In the genomic region with DNA sequence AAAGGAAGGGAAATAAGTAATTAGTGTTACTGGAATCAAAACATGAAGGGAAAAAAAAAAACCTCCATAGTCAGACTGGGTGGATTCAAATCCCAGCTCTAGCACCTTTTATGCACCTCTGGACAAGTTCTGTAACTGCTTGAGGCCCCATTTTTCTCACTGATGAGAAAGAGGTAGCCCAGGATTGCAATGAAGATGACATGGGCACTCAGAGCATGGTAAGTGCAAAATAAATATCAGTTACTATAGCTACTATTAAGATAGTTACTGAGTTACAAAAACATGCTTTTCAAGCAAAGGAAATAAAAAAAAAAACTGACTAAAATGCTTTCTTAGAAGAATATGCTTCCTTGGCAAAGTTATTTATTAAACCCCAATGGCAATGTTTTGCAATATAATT, we compare ENCODE assay signal across 14 cellular contexts. TPM values are rescaled to one million over a fixed set of nuclear protein-coding genes. Genes with fewer than 3 reads are reported as not detected.
A peak's percentile ranks its signal among the peaks of the same experiment; 100 is the strongest.
DNase-seq lines count a peak whose midpoint lies in the region; TF ChIP-seq lines count a peak whose summit lies in the region.
"Had no signal": no experiment of that assay in that cellular context is flagged by ENCODE, and none has a peak within 500 bp of the region (broad histone marks: within the 10 kb centered on the region; RNA-seq: fewer than 3 reads in every experiment).

No MANE protein-coding gene starts in this region.

- DNase-seq in Caki2 (ENCODE audit: low read depth), result peak; percentile 12
- DNase-seq in M059J (ENCODE audit: low read depth), result peak; percentile 30
- peak; percentile 17 for DNase-seq in glomerular visceral epithelial cell (ENCODE audit: extremely low spot score)
- peak; percentile 83 for DNase-seq in renal cortical epithelial cell (ENCODE audit: low read depth)
- no peak for DNase-seq in CD14-positive monocyte (ENCODE audit: low spot score)
- no peak for DNase-seq in RKO (ENCODE audit: low spot score)
- no peak for DNase-seq in activated CD4-positive, alpha-beta T cell treated with anti-CD3 and anti-CD28 coated beads for 1 hour
- DNase-seq: COR-L47, DMS79, NCI-H1436, NCI-H2081 treated with DMSO at 0.1 percent for 48 hours, NCI-H345, NCI-H526 treated with DMSO at 0.1 percent for 48 hours had no signal

- H3K4me1 Mint-ChIP-seq in CD14-positive monocyte, result no peaks in the 10 kb centered on the region
- H3K4me1 Mint-ChIP-seq: IgD-negative memory B cell had no signal

- H3K27me3 Mint-ChIP-seq in CD14-positive monocyte (ENCODE audit: low read depth in 3 of 3), result no peaks in the 10 kb centered on the region
- H3K27me3 Mint-ChIP-seq: IgD-negative memory B cell had no signal

- H3K27ac Mint-ChIP-seq in CD14-positive monocyte, result no peak overlapping the region
- H3K27ac Mint-ChIP-seq: IgD-negative memory B cell had no signal

- H3K36me3 Mint-ChIP-seq in CD14-positive monocyte, result peaks cover 55 to 71% of the 10 kb centered on the region in 2 donors

- H3K4me3 Mint-ChIP-seq in CD14-positive monocyte, result no peak overlapping the region
- H3K4me3 Mint-ChIP-seq: IgD-negative memory B cell had no signal

- TF ChIP-seq CTCF in CD14-positive monocyte (IDR thresholded peaks at IDR 0.05), result no peak

- intact Hi-C loops in CD14-positive monocyte (cut with micrococcal nuclease), result no loop called here

- H3K9me3 Mint-ChIP-seq in CD14-positive monocyte, result no peaks in the 10 kb centered on the region
- H3K9me3 Mint-ChIP-seq: IgD-negative memory B cell had no signal

- in situ Hi-C loops in Caki2 (cut with HindIII; ENCODE audit: low pct_unique_long_range_greater_than_20kb, low sequenced_read_pairs), result no loop called here

RNA-seq across cellular contexts. Expression of a gene that starts 58.8 kb away (rescaled TPM):
- total RNA-seq in Caki2 (2014; rRNA removed; shearing (Covaris generic); ENCODE audit: low replicate concordance), result 5.6 and 16.5 TPM in 2 replicates
- total RNA-seq in M059J (2014; rRNA removed; shearing (Covaris generic)), result 8.2 and 14.0 TPM in 2 replicates
- 10.6 and 39.6 TPM in 2 replicates for total RNA-seq in renal cortical epithelial cell
- 1 to 10 TPM; 4.6 to 5.0 TPM for polyA plus RNA-seq in CD14-positive monocyte

RNA-seq across cellular contexts. Expression of a gene that starts 59.5 kb away (rescaled TPM):
- 293 and 315 TPM in 2 replicates for total RNA-seq in Caki2 (2014; rRNA removed; shearing (Covaris generic); ENCODE audit: low replicate concordance)
- 245 and 267 TPM in 2 replicates for total RNA-seq in M059J (2014; rRNA removed; shearing (Covaris generic))
- 235 and 745 TPM in 2 replicates for total RNA-seq in renal cortical epithelial cell
- polyA plus RNA-seq in CD14-positive monocyte, result 100 to 1,000 TPM; 642 to 777 TPM

Comparison
In these comparisons a context has a peak if more than half of its experiments do, and no peak if none do; other contexts are left out.
1. DNase-seq: peak in Caki2 (single experiment), M059J (single experiment), glomerular visceral epithelial cell (single experiment) and renal cortical epithelial cell (single experiment); none in CD14-positive monocyte (single experiment), RKO (single experiment) and activated CD4-positive, alpha-beta T cell treated with anti-CD3 and anti-CD28 coated beads for 1 hour (single experiment).